Comparison of ENCODE assay signal across 34 cellular contexts in genomic region chr5:162154242-162154641, GRCh38.
"Had no signal": no experiment of that assay in that cellular context is flagged by ENCODE, and none has a peak within 500 bp of the region (broad histone marks: within the 10 kb centered on the region; RNA-seq: fewer than 3 reads in every experiment).

No MANE protein-coding gene starts in this region.

- H3K9me3 ChIP-seq: MG63 had no signal

- H3K27me3 ChIP-seq: MG63 had no signal

- H3K36me3 ChIP-seq: MG63 had no signal

- H3K4me3 ChIP-seq: MG63 had no signal

- DNase-seq: Karpas-422, Kasumi-1, MG63, MM.1S, MV-4-11, NCI-H1048, NCI-H1092, NCI-H1092 treated with DMSO at 0.1 percent for 48 hours, NCI-H1105, NCI-H1105 treated with DMSO at 0.1 percent for 48 hours, NCI-H1417, NCI-H1417 treated with DMSO at 0.1 percent for 48 hours, NCI-H1436, NCI-H1436 treated with DMSO at 0.1 percent for 48 hours, NCI-H146, NCI-H1694, NCI-H1694 treated with DMSO at 0.1 percent for 48 hours, NCI-H187, NCI-H187 treated with DMSO at 0.1 percent for 48 hours, NCI-H1930, NCI-H2029, NCI-H2029 treated with DMSO at 0.1 percent for 48 hours, NCI-H2081, NCI-H2081 treated with DMSO at 0.1 percent for 48 hours, NCI-H2107, NCI-H2171, NCI-H2171 treated with DMSO at 0.1 percent for 48 hours, NCI-H2227 treated with DMSO at 0.1 percent for 48 hours, NCI-H226, NCI-H345, NCI-H446, NCI-H446 treated with DMSO at 0.1 percent for 48 hours, NCI-H510A, NCI-H510A treated with DMSO at 0.1 percent for 48 hours had no signal
